In genomic region chr5:136216230-136216629, GRCh38 we compare ENCODE assay signal across 22 cellular contexts. TPM values are rescaled to one million over a fixed set of nuclear protein-coding genes. Genes with fewer than 3 reads are reported as not detected.
A peak's percentile ranks its signal among the peaks of the same experiment; 100 is the strongest.
DNase-seq lines count a peak whose midpoint lies in the region; ATAC-seq, FAIRE-seq and TF ChIP-seq lines count a peak whose summit lies in the region.
"Had no signal": no experiment of that assay in that cellular context is flagged by ENCODE, and none has a peak within 500 bp of the region (broad histone marks: within the 10 kb centered on the region; RNA-seq: fewer than 3 reads in every experiment).

No MANE protein-coding gene starts in this region.

- H3K9me3 Mint-ChIP-seq in WTC11, result peaks cover 26% of the 10 kb centered on the region
- H3K9me3 Mint-ChIP-seq in activated CD8-positive, alpha-beta T cell treated with anti-CD3 and anti-CD28 coated beads, Interleukin-2, amount 10 ng/mL, durations not matched to agents 7 days and 5 days (ENCODE audit: insufficient read depth), result no peaks in the 10 kb centered on the region

- ATAC-seq in HepG2, result peak; percentile 68
- ATAC-seq in right lobe of liver, result no peak
- ATAC-seq in WTC11, result peak; percentile 68
- ATAC-seq in HG02623 (IDR thresholded peaks at IDR 0.05; ENCODE audit: unreplicated experiment), result no peak
- no peak for ATAC-seq in activated CD8-positive, alpha-beta T cell treated with anti-CD3 and anti-CD28 coated beads, Interleukin-2, amount 10 ng/mL, durations not matched to agents 7 days and 5 days

- no peak for TF ChIP-seq RAD21 in HepG2 (CRISPR knock-in tag; IDR thresholded peaks at IDR 0.05)

- peak overlapping the region; percentile 68 for H3K18ac ChIP-seq in neuronal stem cell (ENCODE audit: low read length)

- no peak for TF ChIP-seq POLR2A in HepG2 (IDR thresholded peaks at IDR 0.05; ENCODE audit: insufficient read depth in 1 of 2, low read depth in 2 of 2, low read length in 2 of 2)
- TF ChIP-seq POLR2A in right lobe of liver (IDR thresholded peaks at IDR 0.05), result no peak

- no peaks in the 10 kb centered on the region for H4K20me1 ChIP-seq in HepG2 (ENCODE audit: insufficient read depth, low read length)
- H4K20me1 ChIP-seq: BLaER1 had no signal

- no peak overlapping the region for H3K4ac ChIP-seq in neuronal stem cell (ENCODE audit: low read length)

- no peak overlapping the region for H2BK120ac ChIP-seq in neuronal stem cell (ENCODE audit: low read depth, low read length)

- H3K36me3 Mint-ChIP-seq in WTC11, result peaks cover 15% of the 10 kb centered on the region
- H3K36me3 Mint-ChIP-seq in activated CD8-positive, alpha-beta T cell treated with anti-CD3 and anti-CD28 coated beads, Interleukin-2, amount 10 ng/mL, durations not matched to agents 7 days and 5 days (ENCODE audit: low read depth), result no peaks in the 10 kb centered on the region
- H3K36me3 Mint-ChIP-seq: CD14-positive monocyte; CD4-positive, alpha-beta memory T cell had no signal

- no peak overlapping the region for H3K4me3 Mint-ChIP-seq in WTC11
- no peak overlapping the region for H3K4me3 Mint-ChIP-seq in activated CD8-positive, alpha-beta T cell treated with anti-CD3 and anti-CD28 coated beads, Interleukin-2, amount 10 ng/mL, durations not matched to agents 7 days and 5 days
- H3K4me3 Mint-ChIP-seq: CD14-positive monocyte; CD4-positive, alpha-beta memory T cell; HFFc6 had no signal

- H2BK15ac ChIP-seq in neuronal stem cell (ENCODE audit: low read length), result no peak overlapping the region

- H3K27me3 Mint-ChIP-seq in WTC11 (ENCODE audit: low read depth), result peaks cover 42% of the 10 kb centered on the region
- H3K27me3 Mint-ChIP-seq in activated CD8-positive, alpha-beta T cell treated with anti-CD3 and anti-CD28 coated beads, Interleukin-2, amount 10 ng/mL, durations not matched to agents 7 days and 5 days (ENCODE audit: low read depth), result no peaks in the 10 kb centered on the region

- no peak overlapping the region for H3K27ac Mint-ChIP-seq in WTC11
- no peak overlapping the region for H3K27ac Mint-ChIP-seq in activated CD8-positive, alpha-beta T cell treated with anti-CD3 and anti-CD28 coated beads, Interleukin-2, amount 10 ng/mL, durations not matched to agents 7 days and 5 days
- H3K27ac Mint-ChIP-seq: CD4-positive, alpha-beta memory T cell; HFFc6 had no signal

- peaks cover 0 to 27% of the 10 kb centered on the region in 2 experiments; a peak in 2 of 5 replicates for H3K27me3 ChIP-seq in HepG2 (ENCODE audit: control insufficient read depth in 1 of 2, insufficient read depth in 2 of 2, low read length in 2 of 2)
- no peaks in the 10 kb centered on the region for H3K27me3 ChIP-seq in right lobe of liver
- peaks cover 0 to 11% (median 0%) of the 10 kb centered on the region in 3 experiments for H3K27me3 ChIP-seq in neuronal stem cell (ENCODE audit: control insufficient read depth in 3 of 3, insufficient read depth in 3 of 3, low read depth in 1 of 3, low read length in 3 of 3)
- H3K27me3 ChIP-seq: BLaER1 had no signal

- H3K27ac ChIP-seq in HepG2 (ENCODE audit: extremely low read length, insufficient read depth, low read length) (no peak overlapping the region), right lobe of liver (no peak overlapping the region), neuronal stem cell (replicated peaks; ENCODE audit: low read length) (no peak overlapping the region)
- H3K27ac ChIP-seq: BLaER1 had no signal

- H2BK5ac ChIP-seq in neuronal stem cell (ENCODE audit: low read length), result no peak overlapping the region

- H3K36me3 ChIP-seq in HepG2 (replicated peaks in 1 of 2; ENCODE audit: control insufficient read depth in 1 of 2, insufficient read depth in 2 of 2, low read length in 2 of 2) (no peaks in the 10 kb centered on the region), right lobe of liver (no peaks in the 10 kb centered on the region), neuronal stem cell (replicated peaks in 1 of 2; ENCODE audit: control insufficient read depth in 2 of 2, insufficient read depth in 2 of 2, low read length in 2 of 2) (no peaks in the 10 kb centered on the region)
- H3K36me3 ChIP-seq: BLaER1 had no signal

- H3K9ac ChIP-seq in HepG2 (ENCODE audit: insufficient read depth, low read depth, low read length), result no peak overlapping the region
- H3K9ac ChIP-seq in neuronal stem cell (ENCODE audit: low read depth, low read length, poor library complexity), result no peak overlapping the region
- H3K9ac ChIP-seq: BLaER1 had no signal

- H3K79me1 ChIP-seq in neuronal stem cell (ENCODE audit: low read depth, low read length), result no peaks in the 10 kb centered on the region

- no peak for TF ChIP-seq EP300 in HepG2 (IDR thresholded peaks at IDR 0.05; ENCODE audit: low read depth in 2 of 2, low read length in 2 of 2)
- TF ChIP-seq EP300 in HepG2 (CRISPR knock-in tag; IDR thresholded peaks at IDR 0.05; ENCODE audit: borderline replicate concordance), result no peak

- H3K79me2 ChIP-seq in HepG2 (ENCODE audit: insufficient read depth, low read length), result no peaks in the 10 kb centered on the region

- in situ Hi-C loops in HepG2 (cut with HindIII; ENCODE audit: extremely low pct_ligation_motif_present, low pct_unique_long_range_greater_than_20kb), result no loop called here

- H3K4me3 ChIP-seq in HepG2 (replicated peaks in 1 of 3; ENCODE audit: insufficient read depth in 1 of 3, low read depth in 2 of 3, low read length in 3 of 3), result no peak overlapping the region
- H3K4me3 ChIP-seq in right lobe of liver, result no peak overlapping the region
- H3K4me3 ChIP-seq in neuronal stem cell (ENCODE audit: low read length in 2 of 2), result no peak overlapping the region
- H3K4me3 ChIP-seq: BLaER1 had no signal

- POLR2A ChIA-PET in HepG2 (lab: Yijun Ruan, JAX), result no interaction called here
- POLR2A ChIA-PET in WTC11 (lab: Charles Lee), result no interaction called here
- POLR2A ChIA-PET in activated CD8-positive, alpha-beta T cell treated with anti-CD3 and anti-CD28 coated beads, Interleukin-2, amount 10 ng/mL, durations not matched to agents 7 days and 5 days (lab: Charles Lee), result no interaction called here

- H3K23ac ChIP-seq in neuronal stem cell (ENCODE audit: low read depth, low read length, poor library complexity), result no peak overlapping the region

- H3K4me1 Mint-ChIP-seq in WTC11, result peaks cover 4% of the 10 kb centered on the region
- no peaks in the 10 kb centered on the region for H3K4me1 Mint-ChIP-seq in activated CD8-positive, alpha-beta T cell treated with anti-CD3 and anti-CD28 coated beads, Interleukin-2, amount 10 ng/mL, durations not matched to agents 7 days and 5 days (ENCODE audit: low read depth)
- H3K4me1 Mint-ChIP-seq: CD14-positive monocyte; CD4-positive, alpha-beta memory T cell had no signal

- H2AK5ac ChIP-seq in neuronal stem cell (ENCODE audit: low read depth, low read length), result no peak overlapping the region

- H4K91ac ChIP-seq in neuronal stem cell (ENCODE audit: low read depth, low read length, poor library complexity), result no peak overlapping the region

- H3K4me2 ChIP-seq in HepG2 (ENCODE audit: low read depth, low read length), result no peak overlapping the region
- no peak overlapping the region for H3K4me2 ChIP-seq in neuronal stem cell (ENCODE audit: insufficient read depth, low read length, poor library complexity, severe bottlenecking)
- H3K4me2 ChIP-seq: BLaER1 had no signal

- H2AFZ ChIP-seq in HepG2 (ENCODE audit: low read length) (no peak overlapping the region), neuronal stem cell (ENCODE audit: low read length) (no peak overlapping the region)

- BruUV-seq in HepG2 (replicated peaks; lab: Mats Ljungman, UMichigan), result no TSS peak

- TF ChIP-seq CTCF in HepG2 (CRISPR knock-in tag; IDR thresholded peaks at IDR 0.05) (no peak), right lobe of liver (IDR thresholded peaks at IDR 0.05) (no peak), WTC11 (IDR thresholded peaks at IDR 0.05) (no peak)

- no peak for FAIRE-seq in HepG2 (lab: Jason Lieb, UNC)
- FAIRE-seq: GM12892, GM18507 had no signal

- DNase-seq in HepG2 (ENCODE audit: low spot score), result no peak
- no peak for DNase-seq in right lobe of liver
- no peak for DNase-seq in WTC11 (ENCODE audit: low spot score)
- no peak for DNase-seq in neuronal stem cell (ENCODE audit: low spot score)
- DNase-seq in cerebellum (ENCODE audit: low spot score), result no peak
- no peak for DNase-seq in activated CD8-positive, alpha-beta T cell treated with anti-CD3 and anti-CD28 coated beads, Interleukin-2, amount 10 ng/mL, durations not matched to agents 7 days and 5 days
- DNase-seq: 8988T; CD4-positive, alpha-beta memory T cell; DMS153; DMS79; GDM1; GOT3; HCEC 1CT; HFFc6 had no signal

- CTCF ChIA-PET in HepG2 (lab: Yijun Ruan, JAX; ENCODE audit: low intra/inter-chr PET ratio, low total read pairs), result no interaction called here
- CTCF ChIA-PET in WTC11 (lab: Charles Lee), result interaction anchor here (0.8 to 1.5 kb wide), 4 partner anchors 11 to 1129 kb away, joined by 3 to 4 read pairs (median 3); no protein-coding TSS in a partner anchor
- CTCF ChIA-PET in activated CD8-positive, alpha-beta T cell treated with anti-CD3 and anti-CD28 coated beads, Interleukin-2, amount 10 ng/mL, durations not matched to agents 7 days and 5 days (lab: Charles Lee), result no interaction called here

- intact Hi-C loops in HepG2 (cut with micrococcal nuclease; ENCODE audit: unreplicated experiment), result no loop called here
- intact Hi-C loops in right lobe of liver (cut with DNase I), result loop anchor here in 1 of 2 donors (10.0 kb wide), 1 partner anchor 331 kb away; no protein-coding TSS in a partner anchor

- peak overlapping the region; percentile 59 for H3K14ac ChIP-seq in neuronal stem cell (ENCODE audit: low read length)

- H2BK12ac ChIP-seq in neuronal stem cell (ENCODE audit: low read length), result no peak overlapping the region

- WGBS in HepG2 (ENCODE audit: low lambda C conversion rate), result 70% methylated on average over 7 of the region's 8 CpGs
- 71% methylated on average over 4 of the region's 8 CpGs for WGBS in right lobe of liver (ENCODE audit: insufficient coverage, low coverage, low lambda C conversion rate, missing lambda C conversion rate)
- WGBS in neuronal stem cell (ENCODE audit: extremely low coverage in 2 of 2, insufficient read length in 2 of 2, insufficient replicate concordance in 1 of 2), 2 donors, result no CpG with 5 or more reads among the region's 8 CpGs

- H4K8ac ChIP-seq in neuronal stem cell (ENCODE audit: low read depth, low read length), result no peak overlapping the region

- H3K9me3 ChIP-seq in HepG2 (ENCODE audit: low read length), result no peaks in the 10 kb centered on the region
- no peaks in the 10 kb centered on the region for H3K9me3 ChIP-seq in right lobe of liver
- H3K9me3 ChIP-seq in neuronal stem cell (replicated peaks in 1 of 2; ENCODE audit: control insufficient read depth in 2 of 2, insufficient read depth in 1 of 2, low read depth in 1 of 2, low read length in 2 of 2), result no peaks in the 10 kb centered on the region

- no peaks in the 10 kb centered on the region for H3K4me1 ChIP-seq in HepG2 (ENCODE audit: insufficient read depth, low read length)
- H3K4me1 ChIP-seq in right lobe of liver, result no peaks in the 10 kb centered on the region
- H3K4me1 ChIP-seq in neuronal stem cell (ENCODE audit: control insufficient read depth in 2 of 2, insufficient read depth in 1 of 2, low read depth in 1 of 2, low read length in 2 of 2), result peaks cover 0 to 4% of the 10 kb centered on the region in 2 donors
- H3K4me1 ChIP-seq: BLaER1 had no signal

RNA-seq across cellular contexts. Expression of gene SMIM32, which starts 23.3 kb away (rescaled TPM):
- 0.20 TPM in 1 of 2 replicates, not detected in the other for total RNA-seq in HepG2 (2016; rRNA removed; fragmentation: Illumina TruSeq; extraction: Trizol)
- total RNA-seq in HepG2 (2016; cell fraction: cytosol; rRNA removed; fragmentation: Illumina TruSeq; extraction: Trizol; ENCODE audit: low read depth), result not detected in 2 replicates
- 0.10 and 0.11 TPM in 2 replicates for total RNA-seq in HepG2 (2016; cell fraction: insoluble cytoplasmic fraction; rRNA removed; fragmentation: Illumina TruSeq; extraction: Trizol)
- total RNA-seq in HepG2 (2016; cell fraction: membrane; rRNA removed; fragmentation: Illumina TruSeq; extraction: Trizol), result 0.10 TPM in 1 of 2 replicates, not detected in the other
- total RNA-seq in HepG2 (2016; cell fraction: nucleus; rRNA removed; fragmentation: Illumina TruSeq; extraction: Trizol), result 0.22 TPM in 1 of 2 replicates, not detected in the other
- polyA plus RNA-seq in HepG2 (2011; rRNA removed), result 0.05 and 0.15 TPM in 2 replicates
- polyA plus RNA-seq in HepG2 (2011; cell fraction: cytosol; rRNA removed), result 0.15 TPM in 1 of 2 replicates, not detected in the other
- not detected in 2 replicates for polyA plus RNA-seq in HepG2 (2011; cell fraction: nucleus; rRNA removed)
- polyA plus RNA-seq in HepG2 (2012), result not detected in 2 replicates
- 0.08 TPM in 1 of 2 replicates, not detected in the other for polyA plus RNA-seq in HepG2 (2016; cell fraction: cytosol; fragmentation: Illumina TruSeq; extraction: Trizol; ENCODE audit: low read depth)
- polyA plus RNA-seq in HepG2 (2016; cell fraction: insoluble cytoplasmic fraction; fragmentation: Illumina TruSeq; extraction: Trizol; ENCODE audit: low read depth), result 0.14 TPM in 1 of 2 replicates, not detected in the other
- 0.10 TPM in 1 of 2 replicates, not detected in the other for polyA plus RNA-seq in HepG2 (2016; cell fraction: membrane; fragmentation: Illumina TruSeq; extraction: Trizol; ENCODE audit: low read depth)
- polyA plus RNA-seq in HepG2 (2016; cell fraction: nucleus; fragmentation: Illumina TruSeq; extraction: Trizol; ENCODE audit: insufficient read depth, low read depth), result 0.28 TPM in 1 of 2 replicates, not detected in the other
- polyA minus RNA-seq in HepG2 (2011; rRNA and poly(A)+ RNA removed; ENCODE audit: low replicate concordance), result 0.30 TPM in 1 of 2 replicates, not detected in the other
- polyA minus RNA-seq in HepG2 (2011; cell fraction: cytosol; rRNA and poly(A)+ RNA removed), result not detected in 2 replicates
- not detected in 2 replicates for polyA minus RNA-seq in HepG2 (2011; cell fraction: nucleus; rRNA and poly(A)+ RNA removed)
- 1 to 10 TPM in 1 of 6 experiments, under 1 TPM in 1, not detected in 4; 0.25 to 1.1 TPM for total RNA-seq in right lobe of liver
- total RNA-seq in WTC11 (2021), result 0.18 to 0.37 TPM in 2 of 3 replicates, not detected in the other
- not detected for polyA plus RNA-seq in neuronal stem cell (2013, experiment 1 of 2)
- 0.07 TPM for polyA plus RNA-seq in neuronal stem cell (2013, experiment 2 of 2)
- total RNA-seq in cerebellum, result 0.27 TPM
- not detected for total RNA-seq in activated CD8-positive, alpha-beta T cell treated with anti-CD3 and anti-CD28 coated beads, Interleukin-2, amount 10 ng/mL, durations not matched to agents 7 days and 5 days
- total RNA-seq: A673; CD4-positive, alpha-beta memory T cell; Daoy; HFFc6 had no signal
- polyA plus RNA-seq: AG04450; CD14-positive monocyte; CD4-positive, alpha-beta memory T cell had no signal

Comparison
In these comparisons a context has a peak if more than half of its experiments do, and no peak if none do; other contexts are left out.
1. ATAC-seq: peak in HepG2 (single experiment) and WTC11 (single experiment); none in right lobe of liver (0 of 4), HG02623 (single experiment) and activated CD8-positive, alpha-beta T cell treated with anti-CD3 and anti-CD28 coated beads, Interleukin-2, amount 10 ng/mL, durations not matched to agents 7 days and 5 days (single experiment).